ENCODE assay signal across 20 cellular contexts in the genomic region with DNA sequence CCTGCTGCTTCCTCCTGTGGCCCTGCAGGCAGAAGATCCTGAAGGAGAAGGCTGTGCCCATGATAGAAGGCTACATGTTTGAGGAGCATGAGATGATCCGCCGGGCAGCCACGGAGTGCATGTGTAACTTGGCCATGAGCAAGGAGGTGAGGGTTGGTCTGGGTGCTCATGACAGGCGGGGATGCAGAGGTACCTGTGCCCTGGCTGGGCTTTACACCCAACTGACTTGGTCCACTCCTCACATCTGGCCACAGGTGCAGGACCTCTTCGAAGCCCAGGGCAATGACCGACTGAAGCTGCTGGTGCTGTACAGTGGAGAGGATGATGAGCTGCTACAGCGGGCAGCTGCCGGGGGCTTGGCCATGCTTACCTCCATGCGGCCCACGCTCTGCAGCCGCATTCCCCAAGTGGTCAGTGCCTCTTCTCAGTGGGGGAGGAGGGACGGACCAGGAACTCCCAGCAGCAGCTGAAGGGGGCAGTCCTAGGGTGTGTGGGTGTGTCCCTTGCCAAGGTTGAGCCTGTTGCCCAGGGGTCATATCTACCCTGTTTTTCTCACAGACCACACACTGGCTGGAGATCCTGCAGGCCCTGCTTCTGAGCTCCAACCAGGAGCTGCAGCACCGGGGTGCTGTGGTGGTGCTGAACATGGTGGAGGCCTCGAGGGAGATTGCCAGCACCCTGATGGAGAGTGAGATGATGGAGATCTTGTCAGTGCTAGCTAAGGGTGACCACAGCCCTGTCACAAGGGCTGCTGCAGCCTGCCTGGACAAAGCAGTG. TPM values are rescaled to one million over a fixed set of nuclear protein-coding genes. Genes with fewer than 3 reads are reported as not detected.
DNase-seq lines count a peak whose midpoint lies in the region; ATAC-seq lines count a peak whose summit lies in the region.
"Had no signal": no experiment of that assay in that cellular context is flagged by ENCODE, and none has a peak within 500 bp of the region (broad histone marks: within the 10 kb centered on the region; RNA-seq: fewer than 3 reads in every experiment).

No MANE protein-coding gene starts in this region.

- H3K4me3 ChIP-seq in CD8-positive, alpha-beta memory T cell (ENCODE audit: low read length): no peak overlapping the region
- H3K4me3 ChIP-seq: body of pancreas, coronary artery had no signal

- H3K9me3 ChIP-seq in CD8-positive, alpha-beta memory T cell (ENCODE audit: low read length): no peaks in the 10 kb centered on the region
- H3K9me3 ChIP-seq: body of pancreas, SK-N-SH had no signal

- no peak overlapping the region for H3K27ac ChIP-seq in CD8-positive, alpha-beta memory T cell (ENCODE audit: low read depth, low read length)
- H3K27ac ChIP-seq in caudate nucleus (ENCODE audit: low read depth, low read length): no peak overlapping the region
- H3K27ac ChIP-seq: 22Rv1, body of pancreas, coronary artery had no signal

- H3K4me3 Mint-ChIP-seq in T-helper 1 cell treated with Interleukin-12 subunit alpha and Interleukin-12 subunit beta and Interleukin-4 antibody, amounts not matched to agents 30 μg/mL and 1 μg/mL, for 36 hours: peak overlapping the region; percentile 37
- peak overlapping the region in 4 of 7 donors; percentile 25 to 74 (median 42) for H3K4me3 Mint-ChIP-seq in CD8-positive, alpha-beta memory T cell
- H3K4me3 Mint-ChIP-seq in activated T-helper 1 cell treated with anti-CD3 and anti-CD28 coated beads, Interleukin-12 subunit alpha, Interleukin-12 subunit beta, Interleukin-2, Interleukin-4 antibody, amounts not matched to agents 30 ng/mL and 10 ng/mL and 1 ng/mL, durations not matched to agents 14 hours and 24 hours and 36 hours: peak overlapping the region; percentile 90
- peak overlapping the region; percentile 84 for H3K4me3 Mint-ChIP-seq in natural killer cell treated with Interleukin-12 subunit alpha and Interleukin-12 subunit beta and Interleukin-15 and Interleukin-18, amount 100 ng/mL, for 72 hours

- CTCF ChIA-PET in CD8-positive, alpha-beta memory T cell (lab: Charles Lee): interaction anchor here (1.5 to 9.2 kb wide), 2 partner anchors 13 to 19 kb away, joined by 4 to 158 read pairs; partner anchors contain the start of genes HDDC3 and UNC45A

- no peaks in the 10 kb centered on the region for H3K27me3 ChIP-seq in CD8-positive, alpha-beta memory T cell (ENCODE audit: insufficient read depth, low read length, poor library complexity, severe bottlenecking)
- H3K27me3 ChIP-seq: body of pancreas had no signal

- intact Hi-C loops in activated T-helper 1 cell treated with anti-CD3 and anti-CD28 coated beads, Interleukin-12 subunit alpha, Interleukin-12 subunit beta, Interleukin-2, Interleukin-4 antibody, amounts not matched to agents 30 ng/mL and 10 ng/mL and 1 ng/mL, durations not matched to agents 14 hours and 24 hours and 36 hours (cut with micrococcal nuclease): loop anchor here (10.0 kb wide), 1 partner anchor 1618 kb away; the partner anchor contains the start of gene POLG

- no peak for DNase-seq in T-helper 1 cell
- DNase-seq in CD8-positive, alpha-beta memory T cell: no peak
- DNase-seq in activated T-helper 1 cell treated with anti-CD3 and anti-CD28 coated beads, Interleukin-12 subunit alpha, Interleukin-12 subunit beta, Interleukin-2, Interleukin-4 antibody, amounts not matched to agents 30 ng/mL and 10 ng/mL and 1 ng/mL, durations not matched to agents 14 hours and 24 hours and 36 hours (ENCODE audit: low spot score): no peak
- DNase-seq in natural killer cell treated with Interleukin-12 subunit alpha and Interleukin-12 subunit beta and Interleukin-15 and Interleukin-18, amount 100 ng/mL, for 72 hours (ENCODE audit: low spot score): no peak
- no peak for DNase-seq in activated gamma-delta T cell (lab: John Stamatoyannopoulos, UW)
- DNase-seq in caudate nucleus (lab: John Stamatoyannopoulos, UW): no peak
- DNase-seq: activated CD4-positive, alpha-beta T cell treated with anti-CD3 and anti-CD28 coated beads for 1 hour; activated CD8-positive, alpha-beta memory T cell treated with anti-CD3 and anti-CD28 coated beads, Interleukin-2, amount 50 U/mL, for 48 hours; activated naive CD4-positive, alpha-beta T cell treated with Interleukin-2 at 50 U/mL for 16 hours; body of pancreas; left cardiac atrium; NCI-H1105 treated with DMSO at 0.1 percent for 48 hours; NCI-H510A treated with DMSO at 0.1 percent for 48 hours; SK-N-SH; stimulated activated CD4-positive, alpha-beta T cell treated with anti-CD3 and anti-CD28 coated beads, Interleukin-4, amount 100 ng/mL, for 1 hour; trophoblast cell had no signal

- H3K9me3 Mint-ChIP-seq in T-helper 1 cell treated with Interleukin-12 subunit alpha and Interleukin-12 subunit beta and Interleukin-4 antibody, amounts not matched to agents 30 μg/mL and 1 μg/mL, for 36 hours: no peaks in the 10 kb centered on the region
- no peaks in the 10 kb centered on the region for H3K9me3 Mint-ChIP-seq in CD8-positive, alpha-beta memory T cell
- H3K9me3 Mint-ChIP-seq in activated T-helper 1 cell treated with anti-CD3 and anti-CD28 coated beads, Interleukin-12 subunit alpha, Interleukin-12 subunit beta, Interleukin-2, Interleukin-4 antibody, amounts not matched to agents 30 ng/mL and 10 ng/mL and 1 ng/mL, durations not matched to agents 14 hours and 24 hours and 36 hours: no peaks in the 10 kb centered on the region
- H3K9me3 Mint-ChIP-seq in natural killer cell treated with Interleukin-12 subunit alpha and Interleukin-12 subunit beta and Interleukin-15 and Interleukin-18, amount 100 ng/mL, for 72 hours: no peaks in the 10 kb centered on the region

- H3K27me3 Mint-ChIP-seq in T-helper 1 cell treated with Interleukin-12 subunit alpha and Interleukin-12 subunit beta and Interleukin-4 antibody, amounts not matched to agents 30 μg/mL and 1 μg/mL, for 36 hours (ENCODE audit: low read depth): no peaks in the 10 kb centered on the region
- no peaks in the 10 kb centered on the region for H3K27me3 Mint-ChIP-seq in CD8-positive, alpha-beta memory T cell
- no peaks in the 10 kb centered on the region for H3K27me3 Mint-ChIP-seq in activated T-helper 1 cell treated with anti-CD3 and anti-CD28 coated beads, Interleukin-12 subunit alpha, Interleukin-12 subunit beta, Interleukin-2, Interleukin-4 antibody, amounts not matched to agents 30 ng/mL and 10 ng/mL and 1 ng/mL, durations not matched to agents 14 hours and 24 hours and 36 hours (ENCODE audit: insufficient read depth)
- H3K27me3 Mint-ChIP-seq in natural killer cell treated with Interleukin-12 subunit alpha and Interleukin-12 subunit beta and Interleukin-15 and Interleukin-18, amount 100 ng/mL, for 72 hours: no peaks in the 10 kb centered on the region

- peaks cover 4% of the 10 kb centered on the region for H3K36me3 ChIP-seq in CD8-positive, alpha-beta memory T cell (ENCODE audit: insufficient read depth, low read length)

- ATAC-seq in natural killer cell treated with Interleukin-12 subunit alpha and Interleukin-12 subunit beta and Interleukin-15 and Interleukin-18, amount 100 ng/mL, for 72 hours: no peak
- ATAC-seq in GM21723 (IDR thresholded peaks at IDR 0.05; ENCODE audit: unreplicated experiment): no peak
- ATAC-seq: body of pancreas, left cardiac atrium had no signal

- H3K27ac Mint-ChIP-seq in T-helper 1 cell treated with Interleukin-12 subunit alpha and Interleukin-12 subunit beta and Interleukin-4 antibody, amounts not matched to agents 30 μg/mL and 1 μg/mL, for 36 hours: no peak overlapping the region
- H3K27ac Mint-ChIP-seq in CD8-positive, alpha-beta memory T cell: peak overlapping the region in 1 of 8 donors; percentile 90
- peak overlapping the region; percentile 43 for H3K27ac Mint-ChIP-seq in activated T-helper 1 cell treated with anti-CD3 and anti-CD28 coated beads, Interleukin-12 subunit alpha, Interleukin-12 subunit beta, Interleukin-2, Interleukin-4 antibody, amounts not matched to agents 30 ng/mL and 10 ng/mL and 1 ng/mL, durations not matched to agents 14 hours and 24 hours and 36 hours
- peak overlapping the region in 1 of 2 donors; percentile 60 for H3K27ac Mint-ChIP-seq in natural killer cell treated with Interleukin-12 subunit alpha and Interleukin-12 subunit beta and Interleukin-15 and Interleukin-18, amount 100 ng/mL, for 72 hours

- H3K4me1 ChIP-seq in CD8-positive, alpha-beta memory T cell (ENCODE audit: insufficient read depth, low read length): peaks cover 14% of the 10 kb centered on the region

- H3K36me3 Mint-ChIP-seq in T-helper 1 cell treated with Interleukin-12 subunit alpha and Interleukin-12 subunit beta and Interleukin-4 antibody, amounts not matched to agents 30 μg/mL and 1 μg/mL, for 36 hours (ENCODE audit: low read depth): peaks cover 20% of the 10 kb centered on the region
- peaks cover 0 to 60% (median 3%) of the 10 kb centered on the region in 3 donors for H3K36me3 Mint-ChIP-seq in CD8-positive, alpha-beta memory T cell
- H3K36me3 Mint-ChIP-seq in activated T-helper 1 cell treated with anti-CD3 and anti-CD28 coated beads, Interleukin-12 subunit alpha, Interleukin-12 subunit beta, Interleukin-2, Interleukin-4 antibody, amounts not matched to agents 30 ng/mL and 10 ng/mL and 1 ng/mL, durations not matched to agents 14 hours and 24 hours and 36 hours (ENCODE audit: low read depth): peaks cover 35% of the 10 kb centered on the region
- H3K36me3 Mint-ChIP-seq in natural killer cell treated with Interleukin-12 subunit alpha and Interleukin-12 subunit beta and Interleukin-15 and Interleukin-18, amount 100 ng/mL, for 72 hours: no peaks in the 10 kb centered on the region

- peaks cover 10% of the 10 kb centered on the region for H3K4me1 Mint-ChIP-seq in T-helper 1 cell treated with Interleukin-12 subunit alpha and Interleukin-12 subunit beta and Interleukin-4 antibody, amounts not matched to agents 30 μg/mL and 1 μg/mL, for 36 hours (ENCODE audit: low read depth)
- H3K4me1 Mint-ChIP-seq in CD8-positive, alpha-beta memory T cell: peaks cover 5 to 27% (median 14%) of the 10 kb centered on the region in 3 donors
- peaks cover 16% of the 10 kb centered on the region for H3K4me1 Mint-ChIP-seq in activated T-helper 1 cell treated with anti-CD3 and anti-CD28 coated beads, Interleukin-12 subunit alpha, Interleukin-12 subunit beta, Interleukin-2, Interleukin-4 antibody, amounts not matched to agents 30 ng/mL and 10 ng/mL and 1 ng/mL, durations not matched to agents 14 hours and 24 hours and 36 hours (ENCODE audit: low read depth)
- peaks cover 0 to 12% of the 10 kb centered on the region in 2 donors for H3K4me1 Mint-ChIP-seq in natural killer cell treated with Interleukin-12 subunit alpha and Interleukin-12 subunit beta and Interleukin-15 and Interleukin-18, amount 100 ng/mL, for 72 hours (ENCODE audit: low read depth in 2 of 2)

- POLR2A ChIA-PET in CD8-positive, alpha-beta memory T cell (lab: Charles Lee): interaction anchor here (0.6 kb wide), 1 partner anchor 85 kb away, joined by 3 read pairs; no protein-coding TSS in a partner anchor

RNA-seq across cellular contexts. Expression of gene RCCD1, which starts 1.6 kb away (rescaled TPM):
- 10 to 100 TPM; 20.9 to 21.7 TPM for total RNA-seq in CD8-positive, alpha-beta memory T cell
- 2.6 TPM for polyA plus RNA-seq in CD8-positive, alpha-beta memory T cell
- total RNA-seq in activated T-helper 1 cell treated with anti-CD3 and anti-CD28 coated beads, Interleukin-12 subunit alpha, Interleukin-12 subunit beta, Interleukin-2, Interleukin-4 antibody, amounts not matched to agents 30 ng/mL and 10 ng/mL and 1 ng/mL, durations not matched to agents 14 hours and 24 hours and 36 hours: 26.4 and 27.2 TPM in 2 replicates
- 10 to 100 TPM; 10.8 to 29.2 TPM for total RNA-seq in natural killer cell treated with Interleukin-12 subunit alpha and Interleukin-12 subunit beta and Interleukin-15 and Interleukin-18, amount 100 ng/mL, for 72 hours

RNA-seq across cellular contexts. Expression of gene UNC45A, which starts 18.0 kb away (rescaled TPM):
- 10 to 100 TPM; 74.6 to 78.2 TPM for total RNA-seq in CD8-positive, alpha-beta memory T cell
- polyA plus RNA-seq in CD8-positive, alpha-beta memory T cell: 68.6 TPM
- total RNA-seq in activated T-helper 1 cell treated with anti-CD3 and anti-CD28 coated beads, Interleukin-12 subunit alpha, Interleukin-12 subunit beta, Interleukin-2, Interleukin-4 antibody, amounts not matched to agents 30 ng/mL and 10 ng/mL and 1 ng/mL, durations not matched to agents 14 hours and 24 hours and 36 hours: 60.5 and 68.6 TPM in 2 replicates
- 10 to 100 TPM; 81.9 to 95.3 TPM for total RNA-seq in natural killer cell treated with Interleukin-12 subunit alpha and Interleukin-12 subunit beta and Interleukin-15 and Interleukin-18, amount 100 ng/mL, for 72 hours

RNA-seq across cellular contexts. Expression of gene HDDC3, which starts 20.7 kb away (rescaled TPM):
- 10 to 100 TPM; 39.5 to 43.5 TPM for total RNA-seq in CD8-positive, alpha-beta memory T cell
- 34.7 TPM for polyA plus RNA-seq in CD8-positive, alpha-beta memory T cell
- 38.8 and 39.0 TPM in 2 replicates for total RNA-seq in activated T-helper 1 cell treated with anti-CD3 and anti-CD28 coated beads, Interleukin-12 subunit alpha, Interleukin-12 subunit beta, Interleukin-2, Interleukin-4 antibody, amounts not matched to agents 30 ng/mL and 10 ng/mL and 1 ng/mL, durations not matched to agents 14 hours and 24 hours and 36 hours
- total RNA-seq in natural killer cell treated with Interleukin-12 subunit alpha and Interleukin-12 subunit beta and Interleukin-15 and Interleukin-18, amount 100 ng/mL, for 72 hours: 10 to 100 TPM; 23.4 to 30.5 TPM

RNA-seq across cellular contexts. Expression of gene PRC1, which starts 41.2 kb away (rescaled TPM):
- 10 to 100 TPM; 79.7 to 79.9 TPM for total RNA-seq in CD8-positive, alpha-beta memory T cell
- polyA plus RNA-seq in CD8-positive, alpha-beta memory T cell: 3.4 TPM
- total RNA-seq in activated T-helper 1 cell treated with anti-CD3 and anti-CD28 coated beads, Interleukin-12 subunit alpha, Interleukin-12 subunit beta, Interleukin-2, Interleukin-4 antibody, amounts not matched to agents 30 ng/mL and 10 ng/mL and 1 ng/mL, durations not matched to agents 14 hours and 24 hours and 36 hours: 78.4 and 86.0 TPM in 2 replicates
- 100 to 1,000 TPM in 1 of 2 donors, 10 to 100 TPM in 1; 84.3 to 160 TPM for total RNA-seq in natural killer cell treated with Interleukin-12 subunit alpha and Interleukin-12 subunit beta and Interleukin-15 and Interleukin-18, amount 100 ng/mL, for 72 hours

RNA-seq across cellular contexts. Expression of gene MAN2A2, which starts 50.0 kb away (rescaled TPM):
- 10 to 100 TPM; 90.7 to 92.7 TPM for total RNA-seq in CD8-positive, alpha-beta memory T cell
- polyA plus RNA-seq in CD8-positive, alpha-beta memory T cell: 10.8 TPM
- total RNA-seq in activated T-helper 1 cell treated with anti-CD3 and anti-CD28 coated beads, Interleukin-12 subunit alpha, Interleukin-12 subunit beta, Interleukin-2, Interleukin-4 antibody, amounts not matched to agents 30 ng/mL and 10 ng/mL and 1 ng/mL, durations not matched to agents 14 hours and 24 hours and 36 hours: 228 and 239 TPM in 2 replicates
- total RNA-seq in natural killer cell treated with Interleukin-12 subunit alpha and Interleukin-12 subunit beta and Interleukin-15 and Interleukin-18, amount 100 ng/mL, for 72 hours: 100 to 1,000 TPM; 172 to 244 TPM

Comparison
In these comparisons a context has a peak if more than half of its experiments do, and no peak if none do; other contexts are left out.
1. H3K4me3 Mint-ChIP-seq: peak in every context shown above with its lines; median percentile 90 in activated T-helper 1 cell treated with anti-CD3 and anti-CD28 coated beads, Interleukin-12 subunit alpha, Interleukin-12 subunit beta, Interleukin-2, Interleukin-4 antibody, amounts not matched to agents 30 ng/mL and 10 ng/mL and 1 ng/mL, durations not matched to agents 14 hours and 24 hours and 36 hours; 84 in natural killer cell treated with Interleukin-12 subunit alpha and Interleukin-12 subunit beta and Interleukin-15 and Interleukin-18, amount 100 ng/mL, for 72 hours; 42 in CD8-positive, alpha-beta memory T cell; 37 in T-helper 1 cell treated with Interleukin-12 subunit alpha and Interleukin-12 subunit beta and Interleukin-4 antibody, amounts not matched to agents 30 μg/mL and 1 μg/mL, for 36 hours.